In the genomic region with DNA sequence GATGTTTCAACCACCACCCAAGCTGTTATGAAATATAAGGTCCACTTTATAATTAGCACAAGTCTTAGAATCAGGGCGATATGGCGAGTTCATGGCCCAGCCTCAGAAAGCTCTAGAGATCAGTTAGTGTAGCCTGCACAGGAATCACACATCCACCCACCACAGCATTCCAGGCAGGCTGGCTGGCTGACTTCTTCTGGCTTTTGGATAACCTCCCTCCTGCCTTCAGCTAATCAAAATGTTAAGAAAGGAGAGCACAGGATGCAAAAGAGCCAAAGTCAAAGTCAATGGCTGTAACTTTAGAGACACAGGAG, we compare ENCODE assay signal across 14 cellular contexts. TPM values are rescaled to one million over a fixed set of nuclear protein-coding genes. Genes with fewer than 3 reads are reported as not detected.
A peak's percentile ranks its signal among the peaks of the same experiment; 100 is the strongest.
DNase-seq lines count a peak whose midpoint lies in the region; ATAC-seq and TF ChIP-seq lines count a peak whose summit lies in the region.
"Had no signal": no experiment of that assay in that cellular context is flagged by ENCODE, and none has a peak within 500 bp of the region (broad histone marks: within the 10 kb centered on the region; RNA-seq: fewer than 3 reads in every experiment).

No MANE protein-coding gene starts in this region.

- no peak for TF ChIP-seq CTCF in type B pancreatic cell (conservative IDR thresholded peaks at IDR 0.05)
- TF ChIP-seq CTCF in endodermal cell (conservative IDR thresholded peaks at IDR 0.05) = no peak

- H3K27me3 Mint-ChIP-seq in activated naive CD8-positive, alpha-beta T cell treated with anti-CD3 and anti-CD28 coated beads, Interleukin-2, amount 50 U/mL, for 24 hours = peaks cover 2% of the 10 kb centered on the region
- H3K27me3 Mint-ChIP-seq in type B pancreatic cell = no peaks in the 10 kb centered on the region
- H3K27me3 Mint-ChIP-seq in endodermal cell (ENCODE audit: insufficient read depth) = no peaks in the 10 kb centered on the region

- peak overlapping the region; percentile 0 for H3K27ac Mint-ChIP-seq in activated naive CD8-positive, alpha-beta T cell treated with anti-CD3 and anti-CD28 coated beads, Interleukin-2, amount 50 U/mL, for 24 hours
- H3K27ac Mint-ChIP-seq in type B pancreatic cell (no peak overlapping the region), endodermal cell (no peak overlapping the region)

- H3K36me3 ChIP-seq in skeletal muscle tissue (ENCODE audit: control insufficient read depth in 3 of 3, insufficient read depth in 3 of 3, low read length in 3 of 3) (no peaks in the 10 kb centered on the region), endodermal cell (ENCODE audit: control insufficient read depth, insufficient read depth, low read length) (peaks cover 3% of the 10 kb centered on the region)

- H3K4me3 ChIP-seq in right cardiac atrium (ENCODE audit: low read length) (no peak overlapping the region), skeletal muscle tissue (ENCODE audit: low read length in 3 of 3) (no peak overlapping the region), endodermal cell (ENCODE audit: low read length) (no peak overlapping the region)
- H3K4me3 ChIP-seq: K562 had no signal

- no peaks in the 10 kb centered on the region for H3K36me3 Mint-ChIP-seq in activated naive CD8-positive, alpha-beta T cell treated with anti-CD3 and anti-CD28 coated beads, Interleukin-2, amount 50 U/mL, for 24 hours (ENCODE audit: low read depth)
- peaks cover 3% of the 10 kb centered on the region for H3K36me3 Mint-ChIP-seq in type B pancreatic cell
- H3K36me3 Mint-ChIP-seq in endodermal cell (ENCODE audit: low read depth) = peaks cover 7% of the 10 kb centered on the region

- H3K9me3 Mint-ChIP-seq in activated naive CD8-positive, alpha-beta T cell treated with anti-CD3 and anti-CD28 coated beads, Interleukin-2, amount 50 U/mL, for 24 hours = no peaks in the 10 kb centered on the region
- no peaks in the 10 kb centered on the region for H3K9me3 Mint-ChIP-seq in type B pancreatic cell
- no peaks in the 10 kb centered on the region for H3K9me3 Mint-ChIP-seq in endodermal cell

- H3K4me3 Mint-ChIP-seq in activated naive CD8-positive, alpha-beta T cell treated with anti-CD3 and anti-CD28 coated beads, Interleukin-2, amount 50 U/mL, for 24 hours = no peak overlapping the region
- H3K4me3 Mint-ChIP-seq in type B pancreatic cell (no peak overlapping the region), endodermal cell (no peak overlapping the region)

- peaks cover 77% of the 10 kb centered on the region for H3K4me1 Mint-ChIP-seq in activated naive CD8-positive, alpha-beta T cell treated with anti-CD3 and anti-CD28 coated beads, Interleukin-2, amount 50 U/mL, for 24 hours
- peaks cover 46% of the 10 kb centered on the region for H3K4me1 Mint-ChIP-seq in type B pancreatic cell (ENCODE audit: unreplicated experiment)
- H3K4me1 Mint-ChIP-seq in endodermal cell = peaks cover 26% of the 10 kb centered on the region

- H3K27me3 ChIP-seq in right cardiac atrium (ENCODE audit: control insufficient read depth, insufficient read depth) (no peaks in the 10 kb centered on the region), skeletal muscle tissue (ENCODE audit: control insufficient read depth in 3 of 3, insufficient read depth in 3 of 3, low read length in 3 of 3) (no peaks in the 10 kb centered on the region), endodermal cell (ENCODE audit: control insufficient read depth, insufficient read depth, low read length, poor library complexity, severe bottlenecking) (no peaks in the 10 kb centered on the region)

- H3K9ac ChIP-seq in skeletal muscle tissue (ENCODE audit: low read depth in 1 of 3, low read length in 3 of 3) (no peak overlapping the region), endodermal cell (ENCODE audit: extremely low read depth, low read length, poor library complexity, severe bottlenecking) (no peak overlapping the region)

- intact Hi-C loops in right cardiac atrium (cut with DNase I) = no loop called here

- H3K9me3 ChIP-seq in right cardiac atrium (ENCODE audit: control insufficient read depth, low read length) (no peaks in the 10 kb centered on the region), skeletal muscle tissue (ENCODE audit: control insufficient read depth in 3 of 3, low read length in 3 of 3) (no peaks in the 10 kb centered on the region), endodermal cell (ENCODE audit: control insufficient read depth, low read length) (no peaks in the 10 kb centered on the region)

- DNase-seq in ELR (ENCODE audit: low read depth) (peak; percentile 38), right cardiac atrium (peak; percentile 55 to 87 (median 72)), type B pancreatic cell (ENCODE audit: extremely low spot score, unreplicated experiment) (no peak), NCI-H69 (lab: John Stamatoyannopoulos, UW) (no peak), endodermal cell (no peak)
- DNase-seq in activated naive CD8-positive, alpha-beta T cell treated with anti-CD3 and anti-CD28 coated beads, Interleukin-2, amount 50 U/mL, for 24 hours = no peak
- DNase-seq in effector CD8-positive, alpha-beta T cell (lab: John Stamatoyannopoulos, UW) = no peak
- DNase-seq: activated CD4-positive, alpha-beta T cell treated with anti-CD3 and anti-CD28 coated beads for 4 hours; DMS 273 treated with DMSO at 0.1 percent for 48 hours; NCI-H2171 treated with DMSO at 0.1 percent for 48 hours; SHP77 treated with DMSO at 0.1 percent for 48 hours; substantia nigra had no signal

- H3K4me1 ChIP-seq in right cardiac atrium (ENCODE audit: control insufficient read depth, insufficient read depth, low read length) (peaks cover 25% of the 10 kb centered on the region), skeletal muscle tissue (ENCODE audit: control insufficient read depth in 3 of 3, insufficient read depth in 3 of 3, low read length in 3 of 3) (peaks cover 31 to 75% (median 63%) of the 10 kb centered on the region in 3 donors), endodermal cell (ENCODE audit: control insufficient read depth, insufficient read depth, low read length) (peaks cover 6% of the 10 kb centered on the region)

- no peak for ATAC-seq in activated naive CD8-positive, alpha-beta T cell treated with anti-CD3 and anti-CD28 coated beads, Interleukin-2, amount 50 U/mL, for 24 hours
- peak; percentile 71 to 83 for ATAC-seq in right cardiac atrium
- ATAC-seq: K562 had no signal

- peak overlapping the region; percentile 15 for H3K27ac ChIP-seq in right cardiac atrium (ENCODE audit: low read length)
- H3K27ac ChIP-seq in skeletal muscle tissue (ENCODE audit: low read depth, low read length) = peak overlapping the region; percentile 98
- no peak overlapping the region for H3K27ac ChIP-seq in endodermal cell (ENCODE audit: low read depth, low read length)

- WGBS in right cardiac atrium = 52% methylated on average over 2 of the region's 2 CpGs
- WGBS in endodermal cell (ENCODE audit: insufficient coverage in 1 of 2, insufficient read length in 1 of 2), 2 experiments = 100% methylated on average over 2 of the region's 2 CpGs; no CpG with 5 or more reads in 1 of the 2 experiments

RNA-seq across cellular contexts. Expression of gene SH3BP5, which starts 15.3 kb away (rescaled TPM):
- 10 to 100 TPM; 13.6 to 26.6 (median 15.7) TPM for total RNA-seq in right cardiac atrium
- polyA plus RNA-seq in right cardiac atrium = 12.9 TPM
- 24.0 TPM for total RNA-seq in skeletal muscle tissue
- total RNA-seq in type B pancreatic cell (ENCODE audit: low replicate concordance) = 31.2 and 33.4 TPM in 2 replicates
- 10 to 100 TPM; 25.8 to 30.3 TPM for total RNA-seq in endodermal cell
- 12.5 TPM for polyA plus RNA-seq in endodermal cell (2013, experiment 1 of 2)
- polyA plus RNA-seq in endodermal cell (2013, experiment 2 of 2) = 14.0 TPM

Comparison
In these comparisons a context has a peak if more than half of its experiments do, and no peak if none do; other contexts are left out.
1. DNase-seq: peak in ELR (single experiment) and right cardiac atrium (3 of 3); none in activated naive CD8-positive, alpha-beta T cell treated with anti-CD3 and anti-CD28 coated beads, Interleukin-2, amount 50 U/mL, for 24 hours (single experiment), effector CD8-positive, alpha-beta T cell (single experiment), type B pancreatic cell (single experiment), NCI-H69 (single experiment) and endodermal cell (single experiment).